13 cellular contexts compared by ENCODE assay signal in genomic region chr2:66364495-66364992, GRCh38.
DNase-seq lines count a peak whose midpoint lies in the region; TF ChIP-seq lines count a peak whose summit lies in the region.
"Had no signal": no experiment of that assay in that cellular context is flagged by ENCODE, and none has a peak within 500 bp of the region (broad histone marks: within the 10 kb centered on the region; RNA-seq: fewer than 3 reads in every experiment).

No MANE protein-coding gene starts in this region.

- H3K9me3 ChIP-seq in hepatocyte (ENCODE audit: low read depth) (no peaks in the 10 kb centered on the region), testis (no peaks in the 10 kb centered on the region), Peyer's patch (no peaks in the 10 kb centered on the region)
- H3K9me3 ChIP-seq: suprapubic skin had no signal

- H3K27me3 ChIP-seq in hepatocyte, result no peaks in the 10 kb centered on the region
- H3K27me3 ChIP-seq in testis, result no peaks in the 10 kb centered on the region
- H3K27me3 ChIP-seq in Peyer's patch, result no peaks in the 10 kb centered on the region
- H3K27me3 ChIP-seq: suprapubic skin had no signal

- TF ChIP-seq POLR2A in testis (IDR thresholded peaks at IDR 0.05) (no peak), Peyer's patch (IDR thresholded peaks at IDR 0.05) (no peak)

- intact Hi-C loops in testis (cut with DNase I; ENCODE audit: low total_unique reads), result no loop called here

- H4K20me1 ChIP-seq in hepatocyte (ENCODE audit: insufficient read depth, poor library complexity, severe bottlenecking), result no peaks in the 10 kb centered on the region

- H3K4me3 ChIP-seq in astrocyte of the cerebellum (ENCODE audit: low read depth, low read length), result no peak overlapping the region
- no peak overlapping the region for H3K4me3 ChIP-seq in hepatocyte
- no peak overlapping the region for H3K4me3 ChIP-seq in testis
- H3K4me3 ChIP-seq in Peyer's patch, result no peak overlapping the region
- H3K4me3 ChIP-seq: suprapubic skin had no signal

- no peak overlapping the region for H3K27ac ChIP-seq in hepatocyte
- no peak overlapping the region for H3K27ac ChIP-seq in testis
- H3K27ac ChIP-seq in Peyer's patch, result peak overlapping the region in 1 of 4 donors; percentile 51
- H3K27ac ChIP-seq: 22Rv1, suprapubic skin had no signal

- H3K79me2 ChIP-seq in hepatocyte, result no peaks in the 10 kb centered on the region

- DNase-seq in DMS 273 (lab: John Stamatoyannopoulos, UW; ENCODE audit: unreplicated experiment) (peak; percentile 12), DMS 273 treated with DMSO at 0.1 percent for 48 hours (lab: John Stamatoyannopoulos, UW) (no peak), astrocyte of the cerebellum (ENCODE audit: low read depth) (peak; percentile 98), hepatocyte (ENCODE audit: low spot score) (peak; percentile 6), testis (peak; percentile 31), NCI-H510A (lab: John Stamatoyannopoulos, UW) (no peak), DMS79 (lab: John Stamatoyannopoulos, UW) (no peak), Peyer's patch (no peak)
- DNase-seq: anterior cingulate cortex; head of caudate nucleus; stimulated activated CD4-positive, alpha-beta T cell treated with anti-CD3 and anti-CD28 coated beads, Interleukin-2, amount 100 ng/mL, for 24 hours had no signal

- H2AFZ ChIP-seq in hepatocyte, result no peak overlapping the region

- H3K36me3 ChIP-seq in hepatocyte (replicated peaks; ENCODE audit: insufficient read depth, low read depth) (no peaks in the 10 kb centered on the region), testis (ENCODE audit: low read depth, missing control alignments) (no peaks in the 10 kb centered on the region), Peyer's patch (no peaks in the 10 kb centered on the region)
- H3K36me3 ChIP-seq: suprapubic skin had no signal

- no peaks in the 10 kb centered on the region for H3K9me2 ChIP-seq in hepatocyte (replicated peaks; ENCODE audit: insufficient read depth)

- H3K4me1 ChIP-seq in hepatocyte (ENCODE audit: insufficient read depth), result no peaks in the 10 kb centered on the region
- peaks cover 6% of the 10 kb centered on the region for H3K4me1 ChIP-seq in testis
- no peaks in the 10 kb centered on the region for H3K4me1 ChIP-seq in Peyer's patch

- WGBS in hepatocyte (ENCODE audit: low lambda C conversion rate, missing lambda C conversion rate), result 56% methylated on average over 6 of the region's 6 CpGs
- WGBS in testis, 2 donors, result 40% methylated on average over 6 of the region's 6 CpGs

- in situ Hi-C loops in astrocyte of the cerebellum (cut with HindIII; ENCODE audit: low sequenced_read_pairs), result no loop called here

- TF ChIP-seq CTCF in astrocyte of the cerebellum (IDR thresholded peaks at IDR 0.05; ENCODE audit: low read depth, low read length, missing control alignments) (no peak), hepatocyte (IDR thresholded peaks at IDR 0.05; ENCODE audit: poor library complexity) (no peak), testis (IDR thresholded peaks at IDR 0.05) (no peak), Peyer's patch (IDR thresholded peaks at IDR 0.05) (no peak)

- H3K4me2 ChIP-seq in hepatocyte, result no peak overlapping the region

Comparison
In these comparisons a context has a peak if more than half of its experiments do, and no peak if none do; other contexts are left out.
1. DNase-seq: peak in DMS 273 (single experiment), astrocyte of the cerebellum (single experiment), hepatocyte (single experiment) and testis (single experiment); none in DMS 273 treated with DMSO at 0.1 percent for 48 hours (single experiment), NCI-H510A (single experiment), DMS79 (single experiment) and Peyer's patch (0 of 3).